Comparison of ENCODE assay signal across 27 cellular contexts in genomic region chr3:189395825-189396224, GRCh38.
DNase-seq lines count a peak whose midpoint lies in the region; ATAC-seq lines count a peak whose summit lies in the region.
"Had no signal": no experiment of that assay in that cellular context is flagged by ENCODE, and none has a peak within 500 bp of the region (broad histone marks: within the 10 kb centered on the region; RNA-seq: fewer than 3 reads in every experiment).

No MANE protein-coding gene starts in this region.

- no peak overlapping the region for H3K4me3 Mint-ChIP-seq in T-helper 17 cell
- H3K4me3 Mint-ChIP-seq: activated T-cell treated with anti-CD3 and anti-CD28 coated beads, Interleukin-2, amount 50 U/mL, for 4 hours; immature natural killer cell; nephron had no signal

- ATAC-seq in GM18502 (IDR thresholded peaks at IDR 0.05; ENCODE audit: poor library complexity, unreplicated experiment) (peak; percentile 51), HG03175 (IDR thresholded peaks at IDR 0.05; ENCODE audit: unreplicated experiment) (peak; percentile 30), T-helper 17 cell (no peak), sciatic nerve (no peak), GM21786 (IDR thresholded peaks at IDR 0.05; ENCODE audit: unreplicated experiment) (no peak)
- ATAC-seq: activated T-cell treated with anti-CD3 and anti-CD28 coated beads, Interleukin-2, amount 50 U/mL, for 4 hours; HCT116; left cardiac atrium; PC-3 had no signal

- peaks cover 11% of the 10 kb centered on the region for H3K4me1 Mint-ChIP-seq in T-helper 17 cell
- H3K4me1 Mint-ChIP-seq: immature natural killer cell had no signal

- peak overlapping the region; percentile 3 for H3K27ac Mint-ChIP-seq in T-helper 17 cell
- H3K27ac Mint-ChIP-seq: CD8-positive, alpha-beta memory T cell; immature natural killer cell had no signal

- H3K9me3 ChIP-seq in T-helper 17 cell (ENCODE audit: control insufficient read depth, low read length, poor library complexity, severe bottlenecking): no peaks in the 10 kb centered on the region
- H3K9me3 ChIP-seq: SK-N-SH, transverse colon had no signal

- intact Hi-C loops in sciatic nerve (cut with DNase I): no loop called here

- DNase-seq in NCI-H526 treated with DMSO at 0.1 percent for 48 hours (lab: John Stamatoyannopoulos, UW): peak; percentile 21
- DNase-seq in T-helper 17 cell: no peak
- no peak for DNase-seq in activated CD4-positive, alpha-beta T cell treated with anti-CD3 and anti-CD28 coated beads, Interleukin-2, amount 50 U/mL, for 1 hour
- no peak for DNase-seq in sciatic nerve (ENCODE audit: low spot score)
- DNase-seq: activated CD4-positive, alpha-beta T cell treated with anti-CD3 and anti-CD28 coated beads for 4 hours; activated naive CD4-positive, alpha-beta T cell treated with Interleukin-2 at 50 U/mL for 16 hours; activated T-cell treated with anti-CD3 and anti-CD28 coated beads, Interleukin-2, amount 50 U/mL, for 4 hours; caudate nucleus; CD8-positive, alpha-beta memory T cell; cortex of kidney; DMS 273 treated with DMSO at 0.1 percent for 48 hours; effector memory CD4-positive, alpha-beta T cell; immature natural killer cell; IMR-90; left cardiac atrium; NCI-H1105; NCI-H2081 treated with DMSO at 0.1 percent for 48 hours; NCI-H226; PC-3; SK-N-SH; stimulated activated CD4-positive, alpha-beta T cell treated with anti-CD3 and anti-CD28 coated beads, Interleukin-4, amount 100 ng/mL, for 4 hours; transverse colon had no signal

- no peaks in the 10 kb centered on the region for H3K27me3 Mint-ChIP-seq in T-helper 17 cell
- H3K27me3 Mint-ChIP-seq: CD8-positive, alpha-beta memory T cell had no signal

- no peaks in the 10 kb centered on the region for H3K36me3 Mint-ChIP-seq in T-helper 17 cell (ENCODE audit: low read depth)
- H3K36me3 Mint-ChIP-seq: immature natural killer cell had no signal

Comparison
In these comparisons a context has a peak if more than half of its experiments do, and no peak if none do; other contexts are left out.
1. ATAC-seq: peak in GM18502 (single experiment) and HG03175 (single experiment); none in T-helper 17 cell (single experiment), sciatic nerve (single experiment) and GM21786 (single experiment).